ENCODE assay signal across 20 cellular contexts in the genomic region with DNA sequence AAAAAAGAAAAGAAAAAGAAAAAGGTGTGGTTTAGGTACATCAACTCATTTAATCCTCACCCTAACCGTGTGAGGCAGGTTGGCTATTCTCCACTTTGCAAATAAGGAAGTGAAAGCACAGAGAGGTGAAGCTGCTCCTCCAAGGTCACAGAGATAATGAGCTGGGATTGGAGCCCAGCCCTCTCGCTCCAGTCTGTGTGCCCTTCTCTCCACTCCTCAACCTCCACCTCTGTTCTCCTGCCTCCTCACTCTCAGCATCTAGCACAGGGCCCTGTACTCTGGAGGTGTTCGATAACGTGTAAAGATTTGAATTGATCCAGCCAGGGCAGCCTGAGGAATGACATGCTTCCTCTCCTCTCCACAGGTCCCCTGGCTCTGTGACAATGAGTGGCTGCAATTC.
"Had no signal": no experiment of that assay in that cellular context is flagged by ENCODE, and none has a peak within 500 bp of the region (broad histone marks: within the 10 kb centered on the region; RNA-seq: fewer than 3 reads in every experiment).

No MANE protein-coding gene starts in this region.

- H3K9me3 Mint-ChIP-seq: type B pancreatic cell had no signal

- H3K36me3 ChIP-seq: brain microvascular endothelial cell had no signal

- H3K27ac Mint-ChIP-seq: activated B cell treated with CpG ODN at 0.5 μM for 24 hours; activated CD4-positive, alpha-beta memory T cell treated with anti-CD3 and anti-CD28 coated beads, Interleukin-2, amount 10 ng/mL, durations not matched to agents 7 days and 5 days; activated CD8-positive, alpha-beta memory T cell treated with anti-CD3 and anti-CD28 coated beads, Interleukin-2, amount 10 ng/mL, durations not matched to agents 7 days and 5 days; activated naive CD4-positive, alpha-beta T cell treated with anti-CD3 and anti-CD28 coated beads for 36 hours; activated naive CD8-positive, alpha-beta T cell treated with anti-CD3 and anti-CD28 coated beads, Interleukin-2, amount 50 U/mL, for 24 hours; mesothelial cell of epicardium; type B pancreatic cell had no signal

- H3K27me3 ChIP-seq: brain microvascular endothelial cell, foreskin keratinocyte had no signal

- H3K4me3 ChIP-seq: lung had no signal

- H3K4me1 ChIP-seq: foreskin keratinocyte had no signal

- ATAC-seq: activated CD8-positive, alpha-beta memory T cell treated with anti-CD3 and anti-CD28 coated beads, Interleukin-2, amount 10 ng/mL, durations not matched to agents 7 days and 5 days; activated naive CD8-positive, alpha-beta T cell treated with anti-CD3 and anti-CD28 coated beads, Interleukin-2, amount 50 U/mL, for 24 hours; foreskin keratinocyte; stimulated activated naive CD8-positive, alpha-beta T cell treated with anti-CD3 and anti-CD28 coated beads, Interleukin-15, Interleukin-2, amounts not matched to agents 100 U/mL and 50 U/mL, for 24 hours had no signal

- DNase-seq: activated B cell treated with CpG ODN at 0.5 μM for 24 hours; activated CD4-positive, alpha-beta memory T cell treated with anti-CD3 and anti-CD28 coated beads, Interleukin-2, amount 10 ng/mL, durations not matched to agents 7 days and 5 days; activated CD4-positive, alpha-beta T cell treated with anti-CD3 and anti-CD28 coated beads for 48 hours; activated CD8-positive, alpha-beta memory T cell treated with anti-CD3 and anti-CD28 coated beads, Interleukin-2, amount 10 ng/mL, durations not matched to agents 7 days and 5 days; activated naive CD4-positive, alpha-beta T cell treated with anti-CD3 and anti-CD28 coated beads for 36 hours; activated naive CD8-positive, alpha-beta T cell treated with anti-CD3 and anti-CD28 coated beads, Interleukin-2, amount 50 U/mL, for 24 hours; anterior cingulate cortex; brain microvascular endothelial cell; central memory CD4-positive, alpha-beta T cell; foreskin keratinocyte; hippocampal formation; occipital lobe; stimulated activated CD4-positive, alpha-beta T cell treated with anti-CD3 and anti-CD28 coated beads, Interleukin-12 subunit alpha, Interleukin-12 subunit beta, amount 100 ng/mL, for 4 hours; stimulated activated CD4-positive, alpha-beta T cell treated with anti-CD3 and anti-CD28 coated beads, Interleukin-1b, Interleukin-23, amount 100 ng/mL, for 48 hours; stimulated activated naive CD8-positive, alpha-beta T cell treated with anti-CD3 and anti-CD28 coated beads, Interleukin-15, Interleukin-2, amounts not matched to agents 100 U/mL and 50 U/mL, for 24 hours; T-helper 1 cell; T-helper 9 cell had no signal

- H3K27ac ChIP-seq: brain microvascular endothelial cell, foreskin keratinocyte had no signal

- H3K4me1 Mint-ChIP-seq: activated B cell treated with CpG ODN at 0.5 μM for 24 hours; activated CD4-positive, alpha-beta memory T cell treated with anti-CD3 and anti-CD28 coated beads, Interleukin-2, amount 10 ng/mL, durations not matched to agents 7 days and 5 days; activated CD8-positive, alpha-beta memory T cell treated with anti-CD3 and anti-CD28 coated beads, Interleukin-2, amount 10 ng/mL, durations not matched to agents 7 days and 5 days; activated naive CD8-positive, alpha-beta T cell treated with anti-CD3 and anti-CD28 coated beads, Interleukin-2, amount 50 U/mL, for 24 hours; mesothelial cell of epicardium had no signal

- H3K36me3 Mint-ChIP-seq: activated CD8-positive, alpha-beta memory T cell treated with anti-CD3 and anti-CD28 coated beads, Interleukin-2, amount 10 ng/mL, durations not matched to agents 7 days and 5 days; mesothelial cell of epicardium; type B pancreatic cell had no signal

- H3K27me3 Mint-ChIP-seq: activated B cell treated with CpG ODN at 0.5 μM for 24 hours; activated CD4-positive, alpha-beta memory T cell treated with anti-CD3 and anti-CD28 coated beads, Interleukin-2, amount 10 ng/mL, durations not matched to agents 7 days and 5 days; activated CD8-positive, alpha-beta memory T cell treated with anti-CD3 and anti-CD28 coated beads, Interleukin-2, amount 10 ng/mL, durations not matched to agents 7 days and 5 days; activated naive CD8-positive, alpha-beta T cell treated with anti-CD3 and anti-CD28 coated beads, Interleukin-2, amount 50 U/mL, for 24 hours had no signal

- H3K4me3 Mint-ChIP-seq: activated B cell treated with CpG ODN at 0.5 μM for 24 hours; activated CD4-positive, alpha-beta memory T cell treated with anti-CD3 and anti-CD28 coated beads, Interleukin-2, amount 10 ng/mL, durations not matched to agents 7 days and 5 days; activated CD8-positive, alpha-beta memory T cell treated with anti-CD3 and anti-CD28 coated beads, Interleukin-2, amount 10 ng/mL, durations not matched to agents 7 days and 5 days; activated naive CD4-positive, alpha-beta T cell treated with anti-CD3 and anti-CD28 coated beads for 36 hours; activated naive CD8-positive, alpha-beta T cell treated with anti-CD3 and anti-CD28 coated beads, Interleukin-2, amount 50 U/mL, for 24 hours; mesothelial cell of epicardium; type B pancreatic cell had no signal
